In the genomic region with DNA sequence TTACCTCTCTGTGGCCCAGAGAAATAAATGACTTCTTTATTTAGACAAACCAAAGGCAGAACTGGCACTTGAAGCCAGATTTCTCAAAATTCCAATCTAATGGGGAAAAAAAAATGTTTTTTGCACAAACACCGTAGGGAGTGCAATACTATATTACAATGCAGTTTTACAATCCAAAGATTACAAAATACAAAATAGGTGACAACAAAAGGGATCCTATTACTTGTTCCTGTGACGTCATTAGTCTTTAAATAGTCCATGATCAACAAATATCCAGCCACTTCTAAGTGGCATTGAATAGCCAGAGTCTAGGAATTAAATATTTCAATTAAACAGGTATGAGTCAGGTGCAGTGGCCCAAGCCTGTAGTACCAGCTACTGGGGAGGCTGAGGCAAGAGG, we compare ENCODE assay signal across 11 cellular contexts. TPM values are rescaled to one million over a fixed set of nuclear protein-coding genes. Genes with fewer than 3 reads are reported as not detected.
DNase-seq lines count a peak whose midpoint lies in the region; ATAC-seq and TF ChIP-seq lines count a peak whose summit lies in the region.
"Had no signal": no experiment of that assay in that cellular context is flagged by ENCODE, and none has a peak within 500 bp of the region (broad histone marks: within the 10 kb centered on the region; RNA-seq: fewer than 3 reads in every experiment).

No MANE protein-coding gene starts in this region.

- H3K27ac ChIP-seq in iPS-20b (ENCODE audit: low read length) (peak overlapping the region; percentile 28), thoracic aorta (peak overlapping the region in 1 of 2 donors; percentile 94)

- no peak for DNase-seq in activated T-cell treated with anti-CD3 and anti-CD28 coated beads, Interleukin-2, amount 50 U/mL, for 4 hours
- no peak for DNase-seq in activated T-cell treated with anti-CD3 and anti-CD28 coated beads, Interleukin-2, amount 50 U/mL, for 48 hours
- no peak for DNase-seq in activated T-helper 1 cell treated with anti-CD3 and anti-CD28 coated beads, Interleukin-12 subunit alpha, Interleukin-12 subunit beta, Interleukin-2, Interleukin-4 antibody, amounts not matched to agents 30 ng/mL and 10 ng/mL and 1 ng/mL, durations not matched to agents 14 hours and 24 hours and 36 hours (ENCODE audit: low spot score)
- DNase-seq in thoracic aorta (ENCODE audit: low spot score): no peak
- DNase-seq in NCI-H2029 (lab: John Stamatoyannopoulos, UW): no peak
- DNase-seq: activated CD8-positive, alpha-beta memory T cell treated with anti-CD3 and anti-CD28 coated beads, Interleukin-2, amount 50 U/mL, for 4 hours; DMS153; NCI-H1694 treated with DMSO at 0.1 percent for 48 hours had no signal

- TF ChIP-seq CTCF in thoracic aorta (IDR thresholded peaks at IDR 0.05): no peak

- H3K4me3 Mint-ChIP-seq in activated T-cell treated with anti-CD3 and anti-CD28 coated beads, Interleukin-2, amount 50 U/mL, for 4 hours: peak overlapping the region; percentile 69
- peak overlapping the region; percentile 74 for H3K4me3 Mint-ChIP-seq in activated T-helper 1 cell treated with anti-CD3 and anti-CD28 coated beads, Interleukin-12 subunit alpha, Interleukin-12 subunit beta, Interleukin-2, Interleukin-4 antibody, amounts not matched to agents 30 ng/mL and 10 ng/mL and 1 ng/mL, durations not matched to agents 14 hours and 24 hours and 36 hours

- H3K9me3 Mint-ChIP-seq in activated T-cell treated with anti-CD3 and anti-CD28 coated beads, Interleukin-2, amount 50 U/mL, for 4 hours: no peaks in the 10 kb centered on the region
- no peaks in the 10 kb centered on the region for H3K9me3 Mint-ChIP-seq in activated T-helper 1 cell treated with anti-CD3 and anti-CD28 coated beads, Interleukin-12 subunit alpha, Interleukin-12 subunit beta, Interleukin-2, Interleukin-4 antibody, amounts not matched to agents 30 ng/mL and 10 ng/mL and 1 ng/mL, durations not matched to agents 14 hours and 24 hours and 36 hours

- no peaks in the 10 kb centered on the region for H3K36me3 ChIP-seq in iPS-20b (ENCODE audit: insufficient read depth, low read depth, low read length)
- no peaks in the 10 kb centered on the region for H3K36me3 ChIP-seq in thoracic aorta

- peak overlapping the region; percentile 89; the same call in 1 of the 2 replicates for H3K9ac ChIP-seq in iPS-20b (ENCODE audit: low read depth, low read length)

- H3K27me3 Mint-ChIP-seq in activated T-cell treated with anti-CD3 and anti-CD28 coated beads, Interleukin-2, amount 50 U/mL, for 4 hours (ENCODE audit: low read depth): peaks cover 56% of the 10 kb centered on the region
- peaks cover 34% of the 10 kb centered on the region for H3K27me3 Mint-ChIP-seq in activated T-helper 1 cell treated with anti-CD3 and anti-CD28 coated beads, Interleukin-12 subunit alpha, Interleukin-12 subunit beta, Interleukin-2, Interleukin-4 antibody, amounts not matched to agents 30 ng/mL and 10 ng/mL and 1 ng/mL, durations not matched to agents 14 hours and 24 hours and 36 hours (ENCODE audit: insufficient read depth)

- H3K27ac Mint-ChIP-seq in activated T-helper 1 cell treated with anti-CD3 and anti-CD28 coated beads, Interleukin-12 subunit alpha, Interleukin-12 subunit beta, Interleukin-2, Interleukin-4 antibody, amounts not matched to agents 30 ng/mL and 10 ng/mL and 1 ng/mL, durations not matched to agents 14 hours and 24 hours and 36 hours: no peak overlapping the region

- H3K4me1 Mint-ChIP-seq in activated T-cell treated with anti-CD3 and anti-CD28 coated beads, Interleukin-2, amount 50 U/mL, for 4 hours (ENCODE audit: low read depth): peaks cover 25% of the 10 kb centered on the region
- peaks cover 27% of the 10 kb centered on the region for H3K4me1 Mint-ChIP-seq in activated T-helper 1 cell treated with anti-CD3 and anti-CD28 coated beads, Interleukin-12 subunit alpha, Interleukin-12 subunit beta, Interleukin-2, Interleukin-4 antibody, amounts not matched to agents 30 ng/mL and 10 ng/mL and 1 ng/mL, durations not matched to agents 14 hours and 24 hours and 36 hours (ENCODE audit: low read depth)

- peak overlapping the region; percentile 72 for H3K4me3 ChIP-seq in iPS-20b (ENCODE audit: low read length)
- H3K4me3 ChIP-seq in thoracic aorta: peak overlapping the region; percentile 89

- H3K9me3 ChIP-seq in iPS-20b (ENCODE audit: insufficient read depth, low read depth, low read length): no peaks in the 10 kb centered on the region
- no peaks in the 10 kb centered on the region for H3K9me3 ChIP-seq in thoracic aorta

- no peak for ATAC-seq in activated T-cell treated with anti-CD3 and anti-CD28 coated beads, Interleukin-2, amount 50 U/mL, for 4 hours
- ATAC-seq in thoracic aorta (ENCODE audit: insufficient number of reproducible peaks, low FRiP score, low read depth) (no peak), GM19452 (IDR thresholded peaks at IDR 0.05; ENCODE audit: unreplicated experiment) (no peak), GM18868 (IDR thresholded peaks at IDR 0.05; ENCODE audit: unreplicated experiment) (no peak)

- peaks cover 18% of the 10 kb centered on the region for H3K4me1 ChIP-seq in iPS-20b (ENCODE audit: insufficient read depth, low read length)
- peaks cover 5 to 12% of the 10 kb centered on the region in 2 donors for H3K4me1 ChIP-seq in thoracic aorta (ENCODE audit: control insufficient read depth in 1 of 2, low read depth in 2 of 2)

- H3K36me3 Mint-ChIP-seq in activated T-cell treated with anti-CD3 and anti-CD28 coated beads, Interleukin-2, amount 50 U/mL, for 4 hours (ENCODE audit: insufficient read depth): no peaks in the 10 kb centered on the region
- no peaks in the 10 kb centered on the region for H3K36me3 Mint-ChIP-seq in activated T-helper 1 cell treated with anti-CD3 and anti-CD28 coated beads, Interleukin-12 subunit alpha, Interleukin-12 subunit beta, Interleukin-2, Interleukin-4 antibody, amounts not matched to agents 30 ng/mL and 10 ng/mL and 1 ng/mL, durations not matched to agents 14 hours and 24 hours and 36 hours (ENCODE audit: low read depth)

- intact Hi-C loops in activated T-helper 1 cell treated with anti-CD3 and anti-CD28 coated beads, Interleukin-12 subunit alpha, Interleukin-12 subunit beta, Interleukin-2, Interleukin-4 antibody, amounts not matched to agents 30 ng/mL and 10 ng/mL and 1 ng/mL, durations not matched to agents 14 hours and 24 hours and 36 hours (cut with micrococcal nuclease): no loop called here

- H3K27me3 ChIP-seq in iPS-20b (ENCODE audit: insufficient read depth, low read length) (peaks cover 11% of the 10 kb centered on the region), thoracic aorta (replicated peaks; ENCODE audit: insufficient read depth) (no peaks in the 10 kb centered on the region)

RNA-seq across cellular contexts. Expression of gene APBB2, which starts 3.0 kb away (rescaled TPM):
- 1 to 10 TPM; 1.1 to 2.2 (median 1.2) TPM for total RNA-seq in activated T-cell treated with anti-CD3 and anti-CD28 coated beads, Interleukin-2, amount 50 U/mL, for 4 hours
- 11.0 and 11.3 TPM in 2 replicates for total RNA-seq in activated T-helper 1 cell treated with anti-CD3 and anti-CD28 coated beads, Interleukin-12 subunit alpha, Interleukin-12 subunit beta, Interleukin-2, Interleukin-4 antibody, amounts not matched to agents 30 ng/mL and 10 ng/mL and 1 ng/mL, durations not matched to agents 14 hours and 24 hours and 36 hours
- total RNA-seq in thoracic aorta: 100 to 1,000 TPM; 134 to 137 TPM

RNA-seq across cellular contexts. Expression of gene UCHL1, which starts 39.4 kb away (rescaled TPM):
- total RNA-seq in activated T-cell treated with anti-CD3 and anti-CD28 coated beads, Interleukin-2, amount 50 U/mL, for 4 hours: 1 to 10 TPM; 2.9 to 9.3 (median 4.7) TPM
- 0.23 and 0.44 TPM in 2 replicates for total RNA-seq in activated T-helper 1 cell treated with anti-CD3 and anti-CD28 coated beads, Interleukin-12 subunit alpha, Interleukin-12 subunit beta, Interleukin-2, Interleukin-4 antibody, amounts not matched to agents 30 ng/mL and 10 ng/mL and 1 ng/mL, durations not matched to agents 14 hours and 24 hours and 36 hours
- 100 to 1,000 TPM in 1 of 2 donors, 10 to 100 TPM in 1; 64.7 to 146 TPM for total RNA-seq in thoracic aorta

Comparison
In these comparisons a context has a peak if more than half of its experiments do, and no peak if none do; other contexts are left out.
1. RNA of gene APBB2, which starts 3.0 kb away (total RNA-seq): 134 to 137 TPM in thoracic aorta; 11.0 to 11.3 TPM in activated T-helper 1 cell treated with anti-CD3 and anti-CD28 coated beads, Interleukin-12 subunit alpha, Interleukin-12 subunit beta, Interleukin-2, Interleukin-4 antibody, amounts not matched to agents 30 ng/mL and 10 ng/mL and 1 ng/mL, durations not matched to agents 14 hours and 24 hours and 36 hours and 1.1 to 2.2 TPM in activated T-cell treated with anti-CD3 and anti-CD28 coated beads, Interleukin-2, amount 50 U/mL, for 4 hours; every median in the first group is over 10 times any median in the second.
2. RNA of gene UCHL1, which starts 39.4 kb away (total RNA-seq): 64.7 to 146 TPM in thoracic aorta; 2.9 to 9.3 TPM in activated T-cell treated with anti-CD3 and anti-CD28 coated beads, Interleukin-2, amount 50 U/mL, for 4 hours and 0.23 to 0.44 TPM in activated T-helper 1 cell treated with anti-CD3 and anti-CD28 coated beads, Interleukin-12 subunit alpha, Interleukin-12 subunit beta, Interleukin-2, Interleukin-4 antibody, amounts not matched to agents 30 ng/mL and 10 ng/mL and 1 ng/mL, durations not matched to agents 14 hours and 24 hours and 36 hours; every median in the first group is over 4 times any median in the second.